In genomic region chr12:49708851-49709250, GRCh38 we compare ENCODE assay signal across 21 cellular contexts.
"Had no signal": no experiment of that assay in that cellular context is flagged by ENCODE, and none has a peak within 500 bp of the region (broad histone marks: within the 10 kb centered on the region; RNA-seq: fewer than 3 reads in every experiment).

No MANE protein-coding gene starts in this region.

- ATAC-seq: activated CD4-positive, CD25-positive, alpha-beta regulatory T cell treated with anti-CD3 and anti-CD28 coated beads, Interleukin-2, amount 50 U/mL, for 24 hours; activated naive CD8-positive, alpha-beta T cell treated with anti-CD3 and anti-CD28 coated beads, Interleukin-2, amount 50 U/mL, for 24 hours; left cardiac atrium; left ventricle myocardium superior; mucosa of descending colon; natural killer cell treated with Interleukin-12 subunit alpha and Interleukin-12 subunit beta and Interleukin-15 and Interleukin-18, amount 100 ng/mL, for 72 hours; right cardiac atrium had no signal

- H3K27me3 ChIP-seq: tibial nerve had no signal

- H3K36me3 ChIP-seq: spleen, tibial nerve had no signal

- H3K9me3 ChIP-seq: mucosa of descending colon, spleen, tibial nerve had no signal

- H3K4me3 ChIP-seq: mucosa of descending colon, spleen, tibial nerve had no signal

- H3K27ac ChIP-seq: spleen, VCaP had no signal

- DNase-seq: activated CD4-positive, alpha-beta memory T cell treated with anti-CD3 and anti-CD28 coated beads, Interleukin-2, amount 10 ng/mL, durations not matched to agents 7 days and 5 days; activated CD4-positive, alpha-beta T cell treated with anti-CD3 and anti-CD28 coated beads, Interleukin-2, amount 10 ng/mL, durations not matched to agents 7 days and 5 days; activated CD8-positive, alpha-beta memory T cell treated with anti-CD3 and anti-CD28 coated beads, Interleukin-2, amount 50 U/mL, for 48 hours; activated gamma-delta T cell treated with Interleukin-2 at 50 U/mL for 16 hours; activated naive CD8-positive, alpha-beta T cell treated with anti-CD3 and anti-CD28 coated beads, Interleukin-2, amount 50 U/mL, for 24 hours; activated T-cell treated with anti-CD3 and anti-CD28 coated beads, Interleukin-2, amount 50 U/mL, for 24 hours; amygdala; caudate nucleus; head of caudate nucleus; hippocampal formation; left cardiac atrium; left ventricle myocardium superior; mucosa of descending colon; posterior cingulate gyrus; right cardiac atrium; spleen; stimulated activated naive CD4-positive, alpha-beta T cell treated with Interleukin-2 at 50 U/mL for 16 hours had no signal
